In genomic region chr1:897176-897575, GRCh38 we compare ENCODE assay signal across 13 cellular contexts. TPM values are rescaled to one million over a fixed set of nuclear protein-coding genes. Genes with fewer than 3 reads are reported as not detected.
DNase-seq lines count a peak whose midpoint lies in the region; ATAC-seq and TF ChIP-seq lines count a peak whose summit lies in the region.
"Had no signal": no experiment of that assay in that cellular context is flagged by ENCODE, and none has a peak within 500 bp of the region (broad histone marks: within the 10 kb centered on the region; RNA-seq: fewer than 3 reads in every experiment).

No MANE protein-coding gene starts in this region.

- H3K4me1 Mint-ChIP-seq in type B pancreatic cell (ENCODE audit: unreplicated experiment) = no peaks in the 10 kb centered on the region

- no peak for ATAC-seq in GM18861 (IDR thresholded peaks at IDR 0.05; ENCODE audit: unreplicated experiment)
- no peak for ATAC-seq in HG02884 (IDR thresholded peaks at IDR 0.05; ENCODE audit: unreplicated experiment)
- ATAC-seq: A549; CD8-positive, alpha-beta T cell; GM12878 had no signal

- H3K4me3 Mint-ChIP-seq in type B pancreatic cell = no peak overlapping the region
- H3K4me3 Mint-ChIP-seq: CD8-positive, alpha-beta T cell had no signal

- H3K27me3 ChIP-seq in H7 (ENCODE audit: control insufficient read depth, insufficient read depth, low read length) = no peaks in the 10 kb centered on the region

- H3K27ac Mint-ChIP-seq in type B pancreatic cell = no peak overlapping the region
- H3K27ac Mint-ChIP-seq: CD8-positive, alpha-beta T cell had no signal

- no peak overlapping the region for H3K4me3 ChIP-seq in H7 (ENCODE audit: insufficient read depth, low read depth, low read length)
- H3K4me3 ChIP-seq: A549, GM12878, GM23248 had no signal

- no peak for TF ChIP-seq CTCF in type B pancreatic cell (conservative IDR thresholded peaks at IDR 0.05)

- no peaks in the 10 kb centered on the region for H3K9me3 Mint-ChIP-seq in type B pancreatic cell

- peak; percentile 12 for DNase-seq in GDM1 (lab: John Stamatoyannopoulos, UW)
- DNase-seq in H7 = peak; percentile 1
- peak; percentile 24 for DNase-seq in NOMO-1 treated with dmso at 0.1 percent for 144 hours (lab: John Stamatoyannopoulos, UW; ENCODE audit: unreplicated experiment)
- DNase-seq in type B pancreatic cell (ENCODE audit: extremely low spot score, unreplicated experiment) = peak; percentile 59
- DNase-seq: BE2C; CD8-positive, alpha-beta T cell; COR-L47; DND-41; GM23248 had no signal

- H3K36me3 Mint-ChIP-seq in type B pancreatic cell = no peaks in the 10 kb centered on the region
- H3K36me3 Mint-ChIP-seq: CD8-positive, alpha-beta T cell had no signal

- H3K36me3 ChIP-seq in H7 (replicated peaks; ENCODE audit: control insufficient read depth, insufficient read depth, low read length) = no peaks in the 10 kb centered on the region
- H3K36me3 ChIP-seq: BE2C had no signal

- H3K27me3 Mint-ChIP-seq in type B pancreatic cell = peaks cover 68% of the 10 kb centered on the region

RNA-seq across cellular contexts. Expression of gene SAMD11, which starts 26.5 kb away (rescaled TPM):
- total RNA-seq in H7 (2014; rRNA removed; shearing (Covaris generic)) = 14.8 and 17.4 TPM in 2 replicates
- 13.1 and 50.5 TPM in 2 replicates for total RNA-seq in type B pancreatic cell (ENCODE audit: low replicate concordance)
- total RNA-seq: CD8-positive, alpha-beta T cell; GM12878 had no signal

Comparison
In these comparisons a context has a peak if more than half of its experiments do, and no peak if none do; other contexts are left out.
1. DNase-seq: peak in every context shown above with its lines; median percentile 59 in type B pancreatic cell; 24 in NOMO-1 treated with dmso at 0.1 percent for 144 hours; 12 in GDM1; 1 in H7.